In the genomic region with DNA sequence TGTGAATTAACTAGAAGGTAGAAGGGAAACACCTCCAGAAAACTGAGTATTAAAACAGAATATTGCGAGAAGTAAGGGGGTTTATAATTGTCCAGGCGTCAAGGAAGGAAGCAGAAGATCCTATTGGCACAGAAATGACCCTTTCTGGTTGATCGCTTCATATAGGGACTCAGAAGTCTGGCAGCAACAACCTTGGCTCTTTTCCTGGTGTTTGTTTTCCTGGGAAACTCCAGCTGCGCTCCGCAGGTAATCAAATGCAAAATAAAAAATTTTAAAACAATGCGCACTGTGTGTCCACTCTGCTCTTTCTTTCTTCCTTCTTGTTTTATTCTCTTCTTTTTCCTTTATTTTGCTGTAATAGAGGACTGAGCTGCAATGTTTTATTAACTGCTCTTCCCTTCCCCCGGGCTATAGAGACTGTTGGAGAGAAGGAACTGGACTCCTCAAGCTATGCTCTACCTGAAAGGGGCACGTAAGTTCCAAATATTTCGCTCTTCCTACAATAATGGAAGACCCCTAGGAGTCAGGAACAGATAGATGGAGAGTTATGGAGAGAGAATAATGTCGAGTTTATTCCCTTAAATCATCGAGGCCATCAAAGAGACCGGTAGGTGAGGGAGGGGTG, we compare ENCODE assay signal across 7 cellular contexts. TPM values are rescaled to one million over a fixed set of nuclear protein-coding genes. Genes with fewer than 3 reads are reported as not detected.
DNase-seq lines count a peak whose midpoint lies in the region; ATAC-seq and TF ChIP-seq lines count a peak whose summit lies in the region.

No MANE protein-coding gene starts in this region.

- no peaks in the 10 kb centered on the region for H3K4me1 Mint-ChIP-seq in HFFc6 (ENCODE audit: low read depth)

- intact Hi-C loops in PC-9 (cut with micrococcal nuclease; ENCODE audit: unreplicated experiment), result no loop called here
- intact Hi-C loops in gastrocnemius medialis (cut with DNase I; ENCODE audit: low total_unique reads), result loop anchor here (10.0 kb wide), 1 partner anchor 128 kb away; a partner anchor contains a TSS

- no peaks in the 10 kb centered on the region for H3K36me3 Mint-ChIP-seq in HFFc6 (ENCODE audit: low read depth)

- CTCF ChIA-PET in PC-9 (lab: Charles Lee), result no interaction called here

- peak overlapping the region; percentile 77; the same call in 1 of the 2 replicates for H3K4me2 ChIP-seq in PC-9

- H3K27me3 ChIP-seq in PC-9 (ENCODE audit: insufficient read depth, low read depth) (peaks cover 10% of the 10 kb centered on the region; the same call in 1 of the 2 replicates), gastrocnemius medialis (no peaks in the 10 kb centered on the region)

- no peak for DNase-seq in HFFc6
- DNase-seq in PC-9, result no peak
- DNase-seq in fibroblast of villous mesenchyme (ENCODE audit: low read depth), result no peak
- no peak for DNase-seq in gastrocnemius medialis
- DNase-seq in RPMI8226, result no peak
- no peak for DNase-seq in NCI-H526 treated with DMSO at 0.1 percent for 48 hours (lab: John Stamatoyannopoulos, UW)

- no peaks in the 10 kb centered on the region for H3K9me3 Mint-ChIP-seq in HFFc6

- in situ Hi-C loops in gastrocnemius medialis (cut with MboI; ENCODE audit: low sequenced_read_pairs in 4 of 4), result no loop called here

- no peaks in the 10 kb centered on the region for H4K20me1 ChIP-seq in PC-9 (ENCODE audit: insufficient read depth)

- H3K4me3 ChIP-seq in PC-9 (peak overlapping the region; percentile 50; the same call in 1 of the 2 replicates), fibroblast of villous mesenchyme (ENCODE audit: low read depth, low read length) (peak overlapping the region; percentile 65), gastrocnemius medialis (peak overlapping the region; percentile 65 to 74 (median 68))

- TF ChIP-seq CTCF in HFFc6 (IDR thresholded peaks at IDR 0.05) (no peak), PC-9 (conservative IDR thresholded peaks at IDR 0.05) (no peak), fibroblast of villous mesenchyme (IDR thresholded peaks at IDR 0.05; ENCODE audit: insufficient read depth, low read depth, low read length) (no peak), gastrocnemius medialis (IDR thresholded peaks at IDR 0.05 in 4 of 5, conservative IDR thresholded peaks at IDR 0.05 in 1 of 5) (no peak)

- H3K27ac ChIP-seq in PC-9 (no peak overlapping the region), gastrocnemius medialis (peak overlapping the region in 2 of 4 donors; percentile 62 to 70)

- BruUV-seq in PC-9 (replicated peaks; lab: Mats Ljungman, UMichigan), result no TSS peak

- peaks cover 13% of the 10 kb centered on the region for H3K4me1 ChIP-seq in PC-9 (replicated peaks; ENCODE audit: insufficient read depth)
- peaks cover 14 to 21% of the 10 kb centered on the region in 2 donors for H3K4me1 ChIP-seq in gastrocnemius medialis

- H3K9me3 ChIP-seq in PC-9 (ENCODE audit: insufficient read depth, low read depth) (no peaks in the 10 kb centered on the region), gastrocnemius medialis (no peaks in the 10 kb centered on the region)

- no peak for TF ChIP-seq POLR2A in gastrocnemius medialis (IDR thresholded peaks at IDR 0.05)

- peak in 1 of 2 donors; percentile 9 for ATAC-seq in gastrocnemius medialis
- no peak for ATAC-seq in HG03159 (IDR thresholded peaks at IDR 0.05; ENCODE audit: unreplicated experiment)

- no peak overlapping the region for H2AFZ ChIP-seq in PC-9

- H3K36me3 ChIP-seq in PC-9 (ENCODE audit: low read depth) (no peaks in the 10 kb centered on the region), gastrocnemius medialis (no peaks in the 10 kb centered on the region)

- peaks cover 11% of the 10 kb centered on the region for H3K27me3 Mint-ChIP-seq in HFFc6 (ENCODE audit: insufficient read depth)

- H3K9me2 ChIP-seq in PC-9 (ENCODE audit: insufficient read depth), result 0 out of 2 replicates have a peak, but pooled peaks cover 4% of the 10 kb centered on the region

- no peaks in the 10 kb centered on the region for H3F3A ChIP-seq in PC-9 (ENCODE audit: insufficient read depth, low read depth)

- H3K4me3 Mint-ChIP-seq in HFFc6, result peak overlapping the region; percentile 63

- no peaks in the 10 kb centered on the region for H3K79me2 ChIP-seq in PC-9 (ENCODE audit: low read depth)

- no peak overlapping the region for H3K27ac Mint-ChIP-seq in HFFc6

- POLR2A ChIA-PET in PC-9 (lab: Charles Lee; ENCODE audit: unreplicated experiment), result interaction anchor here (0.6 kb wide), 1 partner anchor 36 kb away, joined by 3 read pairs; no protein-coding TSS in a partner anchor

RNA-seq across cellular contexts. Expression of a gene that starts 0.7 kb away (rescaled TPM):
- total RNA-seq in HFFc6 (2021; fragmentation: NEBNext Ultra II Directional; extraction: Animal tissue kit (Norgen Biotek cat#: 25700)), result not detected
- total RNA-seq in PC-9 (2021), result 0.39 TPM in 1 of 2 replicates, not detected in the other
- under 0.01 and 0.86 TPM in 2 replicates for total RNA-seq in fibroblast of villous mesenchyme
- total RNA-seq in gastrocnemius medialis, result 1 to 10 TPM in 2 of 4 donors, under 1 TPM in 1, not detected in 1; 0.73 to 3.1 (median 2.4) TPM

RNA-seq across cellular contexts. Expression of a gene that starts 25.2 kb away (rescaled TPM):
- 100 to 1,000 TPM in 1 of 6 experiments, 10 to 100 TPM in 5; 78.8 to 115 (median 98.1) TPM for total RNA-seq in HFFc6 (2021; fragmentation: NEBNext Ultra II Directional; extraction: Animal tissue kit (Norgen Biotek cat#: 25700))
- total RNA-seq in PC-9 (2021) (38.0 and 39.0 TPM in 2 replicates), fibroblast of villous mesenchyme (59.3 and 99.3 TPM in 2 replicates), gastrocnemius medialis (10 to 100 TPM; 14.7 to 34.3 (median 27.0) TPM)

RNA-seq across cellular contexts. Expression of a gene that starts 25.4 kb away (rescaled TPM):
- 10 to 100 TPM; 34.9 to 43.6 (median 39.2) TPM for total RNA-seq in HFFc6 (2021; fragmentation: NEBNext Ultra II Directional; extraction: Animal tissue kit (Norgen Biotek cat#: 25700))
- total RNA-seq in PC-9 (2021) (33.1 and 34.5 TPM in 2 replicates), fibroblast of villous mesenchyme (68.6 and 95.9 TPM in 2 replicates), gastrocnemius medialis (10 to 100 TPM; 14.0 to 32.5 (median 22.3) TPM)
